In genomic region chr7:158705234-158705890, GRCh38 we compare ENCODE assay signal across 7 cellular contexts. TPM values are rescaled to one million over a fixed set of nuclear protein-coding genes. Genes with fewer than 3 reads are reported as not detected.
A peak's percentile ranks its signal among the peaks of the same experiment; 100 is the strongest.
DNase-seq lines count a peak whose midpoint lies in the region; ATAC-seq and TF ChIP-seq lines count a peak whose summit lies in the region.

No MANE protein-coding gene starts in this region.

- no peaks in the 10 kb centered on the region for H3K36me3 ChIP-seq in suprapubic skin

- TF ChIP-seq POLR2A in suprapubic skin (IDR thresholded peaks at IDR 0.05) = no peak

- H3K27me3 ChIP-seq in suprapubic skin = no peaks in the 10 kb centered on the region

- no peaks in the 10 kb centered on the region for H3K9me3 ChIP-seq in suprapubic skin

- TF ChIP-seq RAD21 in Ishikawa (IDR thresholded peaks at IDR 0.05; ENCODE audit: low read depth) = no peak

- intact Hi-C loops in left colon (cut with DNase I, micrococcal nuclease) = no loop called here

- 5 to 8% (median 6%) methylated on average over 22 of the region's 22 CpGs for WGBS in adipose tissue, 3 donors
- WGBS in suprapubic skin = 11% methylated on average over 10 of the region's 22 CpGs

- H3K27ac ChIP-seq in adipose tissue (ENCODE audit: low read depth, low read length) = peak overlapping the region; percentile 95
- H3K27ac ChIP-seq in suprapubic skin = peak overlapping the region; percentile 87

- H3K4me1 ChIP-seq in suprapubic skin = peaks cover 14% of the 10 kb centered on the region

- peak; percentile 1 for ATAC-seq in GM18520 (IDR thresholded peaks at IDR 0.05; ENCODE audit: unreplicated experiment)
- ATAC-seq in left colon = peak; percentile 22
- no peak for ATAC-seq in GM18498 (IDR thresholded peaks at IDR 0.05; ENCODE audit: unreplicated experiment)

- no peak for DNase-seq in left colon
- no peak for DNase-seq in suprapubic skin (ENCODE audit: low spot score in 2 of 2)
- DNase-seq in NCI-H446 treated with DMSO at 0.1 percent for 48 hours (lab: John Stamatoyannopoulos, UW) = no peak

- peak overlapping the region; percentile 85 for H3K4me3 ChIP-seq in suprapubic skin

- TF ChIP-seq EP300 in Ishikawa (IDR thresholded peaks at IDR 0.05; ENCODE audit: borderline replicate concordance) (no peak), suprapubic skin (IDR thresholded peaks at IDR 0.05) (no peak)

- TF ChIP-seq CTCF in suprapubic skin (IDR thresholded peaks at IDR 0.05) = no peak

TF ChIP-seq in Ishikawa, 13 proteins besides CTCF, POLR2A, EP300 and RAD21:
- TF ChIP-seq TAF1 (IDR thresholded peaks at IDR 0.05; ENCODE audit: low read depth) = no peak; the same call in 1 of the 2 replicates
- no peak for TF ChIP-seq YY1 (IDR thresholded peaks at IDR 0.05; ENCODE audit: low read depth)
- peak; percentile 66; the same call in 1 of the 2 replicates for TF ChIP-seq ZBTB7A (IDR thresholded peaks at IDR 0.05; ENCODE audit: low read depth)

RNA-seq across cellular contexts. Expression of gene NCAPG2, which starts 0.8 kb away (rescaled TPM):
- 1 to 10 TPM; 1.9 to 3.5 (median 3.1) TPM for polyA plus RNA-seq in adipose tissue
- total RNA-seq in left colon = 10 to 100 TPM in 1 of 2 donors, 1 to 10 TPM in 1; 6.6 to 12.2 TPM
- total RNA-seq in suprapubic skin = 10 to 100 TPM in 1 of 4 donors, 1 to 10 TPM in 3; 5.6 to 11.4 (median 7.2) TPM
